Comparison of ENCODE assay signal across 11 cellular contexts in genomic region chr13:25371158-25371557, GRCh38. TPM values are rescaled to one million over a fixed set of nuclear protein-coding genes. Genes with fewer than 3 reads are reported as not detected.
DNase-seq lines count a peak whose midpoint lies in the region; ATAC-seq, FAIRE-seq and TF ChIP-seq lines count a peak whose summit lies in the region.
"Had no signal": no experiment of that assay in that cellular context is flagged by ENCODE, and none has a peak within 500 bp of the region (broad histone marks: within the 10 kb centered on the region; RNA-seq: fewer than 3 reads in every experiment).

No MANE protein-coding gene starts in this region.

- no peak overlapping the region for H3K4me3 ChIP-seq in CD8-positive, alpha-beta T cell (ENCODE audit: low read depth, low read length)
- H3K4me3 ChIP-seq in HEK293 (ENCODE audit: low read depth, low read length) = no peak overlapping the region
- H3K4me3 ChIP-seq in astrocyte (ENCODE audit: insufficient read depth, low read depth, low read length) = no peak overlapping the region
- H3K4me3 ChIP-seq: BLaER1 treated with 17β-estradiol and CSF1 and Interleukin-3, amounts not matched to agents 10 nM and 100 nM had no signal

- no peak overlapping the region for H3K27ac ChIP-seq in CD8-positive, alpha-beta T cell (ENCODE audit: low read depth, low read length)
- no peak overlapping the region for H3K27ac ChIP-seq in HEK293 (ENCODE audit: extremely low read depth, low read depth, low read length)
- no peak overlapping the region for H3K27ac ChIP-seq in astrocyte (ENCODE audit: low read depth, low read length)
- H3K27ac ChIP-seq: BLaER1 treated with 17β-estradiol and CSF1 and Interleukin-3, amounts not matched to agents 10 nM and 100 nM had no signal

- DNase-seq in CD8-positive, alpha-beta T cell = no peak
- DNase-seq in astrocyte (ENCODE audit: low read depth) (no peak), NCI-H146 (lab: John Stamatoyannopoulos, UW) (no peak), GM13977 (ENCODE audit: low spot score) (no peak)
- DNase-seq in naive thymus-derived CD8-positive, alpha-beta T cell = no peak
- DNase-seq: left colon, NCI-H187 treated with DMSO at 0.1 percent for 48 hours, SHP77 treated with DMSO at 0.1 percent for 48 hours had no signal

- no peaks in the 10 kb centered on the region for H3K9me3 Mint-ChIP-seq in CD8-positive, alpha-beta T cell
- peaks cover 3% of the 10 kb centered on the region for H3K9me3 Mint-ChIP-seq in astrocyte (ENCODE audit: unreplicated experiment)
- H3K9me3 Mint-ChIP-seq in naive thymus-derived CD8-positive, alpha-beta T cell = no peaks in the 10 kb centered on the region

- POLR2A ChIA-PET in CD8-positive, alpha-beta T cell (lab: Charles Lee) = no interaction called here
- POLR2A ChIA-PET in HEK293 (lab: Yijun Ruan, JAX) = no interaction called here
- POLR2A ChIA-PET in naive thymus-derived CD8-positive, alpha-beta T cell (lab: Charles Lee) = no interaction called here

- no peaks in the 10 kb centered on the region for H3K4me1 ChIP-seq in CD8-positive, alpha-beta T cell (ENCODE audit: insufficient read depth, low read length)
- H3K4me1 ChIP-seq in HEK293 (ENCODE audit: control insufficient read depth, insufficient read depth, low read length) = no peaks in the 10 kb centered on the region; the same call in 1 of the 2 replicates
- no peaks in the 10 kb centered on the region for H3K4me1 ChIP-seq in astrocyte (ENCODE audit: insufficient read depth, low read length)

- H3K4me2 ChIP-seq in astrocyte (ENCODE audit: low read length) = peak overlapping the region; percentile 85
- H3K4me2 ChIP-seq: BLaER1 treated with 17β-estradiol and CSF1 and Interleukin-3, amounts not matched to agents 10 nM and 100 nM had no signal

- H2AFZ ChIP-seq in astrocyte (ENCODE audit: low read depth, low read length) = peak overlapping the region; percentile 41

- H3K4me3 Mint-ChIP-seq in CD8-positive, alpha-beta T cell = peak overlapping the region; percentile 74
- H3K4me3 Mint-ChIP-seq in astrocyte (ENCODE audit: unreplicated experiment) = peak overlapping the region; percentile 86
- peak overlapping the region in 9 of 10 donors; percentile 20 to 82 (median 65) for H3K4me3 Mint-ChIP-seq in naive thymus-derived CD8-positive, alpha-beta T cell

- H3K9me3 ChIP-seq in CD8-positive, alpha-beta T cell (ENCODE audit: low read length) = no peaks in the 10 kb centered on the region
- H3K9me3 ChIP-seq in HEK293 (ENCODE audit: control insufficient read depth, insufficient read depth, low read depth, low read length) (no peaks in the 10 kb centered on the region), astrocyte (ENCODE audit: insufficient read depth, low read depth, low read length) (peaks cover 3% of the 10 kb centered on the region)

- H3K36me3 ChIP-seq in CD8-positive, alpha-beta T cell (ENCODE audit: insufficient read depth, low read length) = no peaks in the 10 kb centered on the region
- H3K36me3 ChIP-seq in HEK293 (ENCODE audit: control insufficient read depth in 2 of 2, insufficient read depth in 1 of 2, low read length in 2 of 2) (no peaks in the 10 kb centered on the region), astrocyte (ENCODE audit: insufficient read depth, low read length) (no peaks in the 10 kb centered on the region)
- H3K36me3 ChIP-seq: BLaER1 treated with 17β-estradiol and CSF1 and Interleukin-3, amounts not matched to agents 10 nM and 100 nM had no signal

- peaks cover 21% of the 10 kb centered on the region for H3K27me3 ChIP-seq in CD8-positive, alpha-beta T cell (ENCODE audit: insufficient read depth, low read length)
- H3K27me3 ChIP-seq in astrocyte (ENCODE audit: insufficient read depth, low read length) = peaks cover 56% of the 10 kb centered on the region

- CTCF ChIA-PET in CD8-positive, alpha-beta T cell (lab: Charles Lee) = no interaction called here
- CTCF ChIA-PET in HEK293 (lab: Yijun Ruan, JAX) = interaction anchor here (0.6 to 0.7 kb wide), 2 partner anchors 188 to 283 kb away, joined by 3 read pairs; no protein-coding TSS in a partner anchor

- no peak for TF ChIP-seq CTCF in CD8-positive, alpha-beta T cell (IDR thresholded peaks at IDR 0.05)
- TF ChIP-seq CTCF in HEK293 (tag by site-specific recombination; IDR thresholded peaks at IDR 0.05) (no peak), astrocyte (IDR thresholded peaks at IDR 0.05; ENCODE audit: insufficient read depth, low read depth, low read length) (no peak), GM13977 (IDR thresholded peaks at IDR 0.05; ENCODE audit: extremely low read depth, insufficient read depth, missing control alignments) (no peak)

- in situ Hi-C loops in GM13977 (cut with MboI; ENCODE audit: low pct_unique_long_range_greater_than_20kb, low sequenced_read_pairs, unreplicated experiment) = no loop called here

- ATAC-seq in CD8-positive, alpha-beta T cell = no peak
- no peak for ATAC-seq in naive thymus-derived CD8-positive, alpha-beta T cell
- ATAC-seq in HG03139 (IDR thresholded peaks at IDR 0.05; ENCODE audit: unreplicated experiment) = no peak
- ATAC-seq: left colon had no signal

- no peaks in the 10 kb centered on the region for H4K20me1 ChIP-seq in astrocyte (ENCODE audit: insufficient read depth, low read length)
- H4K20me1 ChIP-seq: BLaER1 treated with 17β-estradiol and CSF1 and Interleukin-3, amounts not matched to agents 10 nM and 100 nM had no signal

- no peak overlapping the region for H3K9ac ChIP-seq in astrocyte (ENCODE audit: low read length)
- H3K9ac ChIP-seq: BLaER1 treated with 17β-estradiol and CSF1 and Interleukin-3, amounts not matched to agents 10 nM and 100 nM had no signal

- no peaks in the 10 kb centered on the region for H3K36me3 Mint-ChIP-seq in CD8-positive, alpha-beta T cell
- H3K36me3 Mint-ChIP-seq in astrocyte (ENCODE audit: low read depth, unreplicated experiment) = no peaks in the 10 kb centered on the region
- peaks cover 0 to 5% (median 0%) of the 10 kb centered on the region in 3 donors for H3K36me3 Mint-ChIP-seq in naive thymus-derived CD8-positive, alpha-beta T cell

- peaks cover 62% of the 10 kb centered on the region for H3K27me3 Mint-ChIP-seq in CD8-positive, alpha-beta T cell (ENCODE audit: low read depth)
- H3K27me3 Mint-ChIP-seq in astrocyte (ENCODE audit: low read depth, unreplicated experiment) = peaks cover 44% of the 10 kb centered on the region
- H3K27me3 Mint-ChIP-seq in naive thymus-derived CD8-positive, alpha-beta T cell = peaks cover 46 to 79% (median 65%) of the 10 kb centered on the region in 5 donors

- H3K4me1 Mint-ChIP-seq in CD8-positive, alpha-beta T cell (ENCODE audit: low read depth) = peaks cover 9% of the 10 kb centered on the region
- no peaks in the 10 kb centered on the region for H3K4me1 Mint-ChIP-seq in astrocyte (ENCODE audit: low read depth, unreplicated experiment)
- peaks cover 5 to 11% (median 8%) of the 10 kb centered on the region in 4 donors for H3K4me1 Mint-ChIP-seq in naive thymus-derived CD8-positive, alpha-beta T cell

- intact Hi-C loops in CD8-positive, alpha-beta T cell (cut with DNase I, micrococcal nuclease) = loop anchor here in 1 of 2 experiments (10.0 kb wide), 1 partner anchor 256 kb away; no protein-coding TSS in a partner anchor

- H3K79me2 ChIP-seq in astrocyte (ENCODE audit: insufficient read depth, low read length) = no peaks in the 10 kb centered on the region

- H3K27ac Mint-ChIP-seq in CD8-positive, alpha-beta T cell = no peak overlapping the region
- no peak overlapping the region for H3K27ac Mint-ChIP-seq in astrocyte (ENCODE audit: unreplicated experiment)
- peak overlapping the region in 1 of 10 donors; percentile 43 for H3K27ac Mint-ChIP-seq in naive thymus-derived CD8-positive, alpha-beta T cell

- FAIRE-seq in astrocyte (lab: Jason Lieb, UNC) = no peak

TF ChIP-seq in HEK293, 187 proteins besides CTCF, POLR2A, EP300 and RAD21:
- TF ChIP-seq, protein P1, sequence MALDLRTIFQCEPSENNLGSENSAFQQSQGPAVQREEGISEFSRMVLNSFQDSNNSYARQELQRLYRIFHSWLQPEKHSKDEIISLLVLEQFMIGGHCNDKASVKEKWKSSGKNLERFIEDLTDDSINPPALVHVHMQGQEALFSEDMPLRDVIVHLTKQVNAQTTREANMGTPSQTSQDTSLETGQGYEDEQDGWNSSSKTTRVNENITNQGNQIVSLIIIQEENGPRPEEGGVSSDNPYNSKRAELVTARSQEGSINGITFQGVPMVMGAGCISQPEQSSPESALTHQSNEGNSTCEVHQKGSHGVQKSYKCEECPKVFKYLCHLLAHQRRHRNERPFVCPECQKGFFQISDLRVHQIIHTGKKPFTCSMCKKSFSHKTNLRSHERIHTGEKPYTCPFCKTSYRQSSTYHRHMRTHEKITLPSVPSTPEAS (tag by site-specific recombination; IDR thresholded peaks at IDR 0.05) = 0 out of 2 replicates have a peak, but pooled peaks have one; percentile 54
- no peak for TF ChIP-seq SP3 (tag by site-specific recombination; IDR thresholded peaks at IDR 0.05)

RNA-seq across cellular contexts. Expression of gene ATP8A2, which starts 0.6 kb away (rescaled TPM):
- total RNA-seq in CD8-positive, alpha-beta T cell = under 1 TPM; 0.41 to 0.53 TPM
- total RNA-seq in astrocyte = 1.2 and 1.3 TPM in 2 replicates
- total RNA-seq in naive thymus-derived CD8-positive, alpha-beta T cell = 1 to 10 TPM; 3.5 to 3.8 TPM
- 1 to 10 TPM in 2 of 3 donors, under 1 TPM in 1; 0.69 to 2.9 (median 1.5) TPM for polyA plus RNA-seq in naive thymus-derived CD8-positive, alpha-beta T cell
